Comparison of ENCODE assay signal across 8 cellular contexts in genomic region chr6:87139236-87139635, GRCh38. TPM values are rescaled to one million over a fixed set of nuclear protein-coding genes. Genes with fewer than 3 reads are reported as not detected.
DNase-seq lines count a peak whose midpoint lies in the region; ATAC-seq and TF ChIP-seq lines count a peak whose summit lies in the region.

No MANE protein-coding gene starts in this region.

- intact Hi-C loops in ascending aorta (cut with DNase I): loop anchor here (1.0 to 5.0 kb wide), 2 partner anchors 99 to 183 kb away; partner anchors contain the start of gene SMIM8

- H3K27me3 ChIP-seq in ascending aorta: no peaks in the 10 kb centered on the region

- H3K9me3 ChIP-seq in ascending aorta: no peaks in the 10 kb centered on the region

- DNase-seq in AG09309 (ENCODE audit: low read depth) (no peak), ELR (ENCODE audit: low read depth) (peak; percentile 75), NCI-H69 (lab: John Stamatoyannopoulos, UW) (peak; percentile 73), ascending aorta (ENCODE audit: low spot score in 2 of 2) (no peak), iPS-NIHi11 (ENCODE audit: low spot score) (peak; percentile 54), superior temporal gyrus (ENCODE audit: extremely low spot score) (peak; percentile 60), putamen (ENCODE audit: low spot score) (no peak)

- H3K36me3 ChIP-seq in ascending aorta: no peaks in the 10 kb centered on the region

- H3K4me1 ChIP-seq in ascending aorta: no peaks in the 10 kb centered on the region

- TF ChIP-seq CTCF in AG09309 (IDR thresholded peaks at IDR 0.05; ENCODE audit: control insufficient read depth, insufficient read depth, low read depth, low read length, missing control alignments) (peak; percentile 69), ascending aorta (IDR thresholded peaks at IDR 0.05) (peak; percentile 48 to 63 (median 60))

- no peak overlapping the region for H3K4me3 ChIP-seq in AG09309 (ENCODE audit: control insufficient read depth, low read depth, low read length)
- H3K4me3 ChIP-seq in ascending aorta: no peak overlapping the region

- ATAC-seq in HG02642 (IDR thresholded peaks at IDR 0.05; ENCODE audit: poor library complexity, unreplicated experiment): peak; percentile 65

- no peak overlapping the region for H3K27ac ChIP-seq in ascending aorta

RNA-seq across cellular contexts. Expression of gene ZNF292, which starts 16.1 kb away (rescaled TPM):
- 19.1 TPM for total RNA-seq in ascending aorta

RNA-seq across cellular contexts. Expression of gene CGA, which starts 44.3 kb away (rescaled TPM):
- not detected for total RNA-seq in ascending aorta

Comparison
In these comparisons a context has a peak if more than half of its experiments do, and no peak if none do; other contexts are left out.
1. DNase-seq: peak in ELR (single experiment), NCI-H69 (single experiment), iPS-NIHi11 (single experiment) and superior temporal gyrus (single experiment); none in AG09309 (single experiment), ascending aorta (0 of 2) and putamen (single experiment).